8 cellular contexts compared by ENCODE assay signal in genomic region chr12:102120564-102120873, GRCh38. TPM values are rescaled to one million over a fixed set of nuclear protein-coding genes. Genes with fewer than 3 reads are reported as not detected.
DNase-seq lines count a peak whose midpoint lies in the region; ATAC-seq and TF ChIP-seq lines count a peak whose summit lies in the region.

No MANE protein-coding gene starts in this region.

- peak overlapping the region; percentile 95 for H3K4me3 Mint-ChIP-seq in activated naive CD8-positive, alpha-beta T cell treated with anti-CD3 and anti-CD28 coated beads, Interleukin-2, amount 50 U/mL, for 24 hours

- no peaks in the 10 kb centered on the region for H3K27me3 Mint-ChIP-seq in activated naive CD8-positive, alpha-beta T cell treated with anti-CD3 and anti-CD28 coated beads, Interleukin-2, amount 50 U/mL, for 24 hours

- H3K27ac ChIP-seq in right atrium auricular region, result peak overlapping the region in 1 of 2 donors; percentile 87

- POLR2A ChIA-PET in GM10248 (lab: Yijun Ruan, JAX), result no interaction called here

- peaks cover 0 to 18% of the 10 kb centered on the region in 2 donors for H3K4me1 ChIP-seq in right atrium auricular region

- peak overlapping the region; percentile 87 to 95 for H3K4me3 ChIP-seq in right atrium auricular region
- H3K4me3 ChIP-seq in lower leg skin (ENCODE audit: low read depth, poor library complexity, severe bottlenecking), result peak overlapping the region; percentile 65

- ATAC-seq in Right ventricle myocardium inferior (no peak), HG02970 (IDR thresholded peaks at IDR 0.05; ENCODE audit: low FRiP score, unreplicated experiment) (no peak)
- ATAC-seq in activated naive CD8-positive, alpha-beta T cell treated with anti-CD3 and anti-CD28 coated beads, Interleukin-2, amount 50 U/mL, for 24 hours, result no peak

- no peak for TF ChIP-seq POLR2A in lower leg skin (IDR thresholded peaks at IDR 0.05)

- H3K4me1 Mint-ChIP-seq in activated naive CD8-positive, alpha-beta T cell treated with anti-CD3 and anti-CD28 coated beads, Interleukin-2, amount 50 U/mL, for 24 hours, result peaks cover 25% of the 10 kb centered on the region

- peaks cover 19% of the 10 kb centered on the region for H3K36me3 ChIP-seq in right atrium auricular region

- no peaks in the 10 kb centered on the region for H3K9me3 ChIP-seq in right atrium auricular region

- H3K9me3 Mint-ChIP-seq in activated naive CD8-positive, alpha-beta T cell treated with anti-CD3 and anti-CD28 coated beads, Interleukin-2, amount 50 U/mL, for 24 hours, result no peaks in the 10 kb centered on the region

- no peak for TF ChIP-seq CTCF in right atrium auricular region (IDR thresholded peaks at IDR 0.05)
- no peak for TF ChIP-seq CTCF in lower leg skin (IDR thresholded peaks at IDR 0.05)
- TF ChIP-seq CTCF in GM10248 (IDR thresholded peaks at IDR 0.05; ENCODE audit: control extremely low read depth, extremely low read depth, low read depth, missing control alignments), result no peak

- peaks cover 33% of the 10 kb centered on the region for H3K36me3 Mint-ChIP-seq in activated naive CD8-positive, alpha-beta T cell treated with anti-CD3 and anti-CD28 coated beads, Interleukin-2, amount 50 U/mL, for 24 hours (ENCODE audit: low read depth)

- CTCF ChIA-PET in GM10248 (lab: Yijun Ruan, JAX), result interaction anchor here (1.2 to 2.6 kb wide), 3 partner anchors 24 to 619 kb away, joined by 3 to 10 read pairs (median 4); no protein-coding TSS in a partner anchor

- no peaks in the 10 kb centered on the region for H3K27me3 ChIP-seq in right atrium auricular region

- peak overlapping the region; percentile 91 for H3K27ac Mint-ChIP-seq in activated naive CD8-positive, alpha-beta T cell treated with anti-CD3 and anti-CD28 coated beads, Interleukin-2, amount 50 U/mL, for 24 hours

- DNase-seq in right atrium auricular region (ENCODE audit: low spot score), result no peak
- DNase-seq in Right ventricle myocardium inferior (ENCODE audit: missing footprints), result no peak
- no peak for DNase-seq in activated naive CD8-positive, alpha-beta T cell treated with anti-CD3 and anti-CD28 coated beads, Interleukin-2, amount 50 U/mL, for 24 hours
- DNase-seq in lower leg skin (ENCODE audit: low spot score in 2 of 2), result no peak
- DNase-seq in mesenteric fat pad (ENCODE audit: low spot score), result no peak
- DNase-seq in GM10248 (ENCODE audit: extremely low spot score), result no peak
- DNase-seq in DMS114 treated with DMSO at 0.1 percent for 48 hours (lab: John Stamatoyannopoulos, UW; ENCODE audit: unreplicated experiment), result no peak

- 4 to 5% methylated on average over 4 of the region's 4 CpGs for WGBS in lower leg skin, 2 donors

- intact Hi-C loops in Right ventricle myocardium inferior (cut with DNase I), result no loop called here
- intact Hi-C loops in lower leg skin (cut with DNase I; ENCODE audit: low total_unique reads), result no loop called here

RNA-seq across cellular contexts. Expression of gene PARPBP, which starts 0.5 kb away (rescaled TPM):
- total RNA-seq in right atrium auricular region (1 to 10 TPM in 1 of 2 donors, under 1 TPM in 1; 0.28 to 2.2 TPM), Right ventricle myocardium inferior (0.54 TPM), lower leg skin (1 to 10 TPM; 1.2 to 2.0 (median 1.6) TPM), mesenteric fat pad (2.3 TPM)

RNA-seq across cellular contexts. Expression of gene NUP37, which starts 0.6 kb away (rescaled TPM):
- total RNA-seq in right atrium auricular region (10 to 100 TPM in 1 of 2 donors, 1 to 10 TPM in 1; 8.1 to 15.4 TPM), Right ventricle myocardium inferior (17.2 TPM), lower leg skin (10 to 100 TPM; 12.9 to 28.9 (median 15.7) TPM), mesenteric fat pad (19.8 TPM)

RNA-seq across cellular contexts. Expression of gene WASHC3, which starts 58.7 kb away (rescaled TPM):
- total RNA-seq in right atrium auricular region, result 10 to 100 TPM; 44.1 to 52.6 TPM
- 37.8 TPM for total RNA-seq in Right ventricle myocardium inferior
- 10 to 100 TPM; 33.5 to 74.7 (median 53.6) TPM for total RNA-seq in lower leg skin
- 51.7 TPM for total RNA-seq in mesenteric fat pad
